8 cellular contexts compared by ENCODE assay signal in genomic region chr1:32870615-32871363, GRCh38. TPM values are rescaled to one million over a fixed set of nuclear protein-coding genes. Genes with fewer than 3 reads are reported as not detected.
A peak's percentile ranks its signal among the peaks of the same experiment; 100 is the strongest.
DNase-seq lines count a peak whose midpoint lies in the region; ATAC-seq and TF ChIP-seq lines count a peak whose summit lies in the region.

Gene FNDC5 (minus strand): TSS chr1:32870912.

- no peak within 1 kb of the TSS for H3K27ac ChIP-seq in DOHH2 (ENCODE audit: low read depth, low read length)
- peak within 1 kb of the TSS; percentile 62 for H3K27ac ChIP-seq in SJCRH30

- H3K27me3 ChIP-seq in DOHH2 (ENCODE audit: control insufficient read depth, low read length): peaks cover 26% of the 10 kb centered on the region
- H3K27me3 ChIP-seq in SJCRH30: no peaks in the 10 kb centered on the region
- no peaks in the 10 kb centered on the region for H3K27me3 ChIP-seq in neuron (ENCODE audit: insufficient read depth, low read length)

- H3K9me2 ChIP-seq in DOHH2 (replicated peaks; ENCODE audit: control insufficient read depth, low read length): no peaks in the 10 kb centered on the region

- H3K4me3 ChIP-seq in DOHH2 (ENCODE audit: low read length) (no peak within 1 kb of the TSS), SJCRH30 (peak within 1 kb of the TSS; percentile 74), fibroblast of the aortic adventitia (ENCODE audit: low read depth, low read length) (peak within 1 kb of the TSS; percentile 54), neuron (ENCODE audit: low read length) (peak within 1 kb of the TSS; percentile 40)

- peaks cover 3% of the 10 kb centered on the region; the same call in 1 of the 2 replicates for H3F3A ChIP-seq in DOHH2 (ENCODE audit: control insufficient read depth, insufficient read depth)

- DNase-seq in SJCRH30: peak; percentile 31 to 44
- DNase-seq in fibroblast of the aortic adventitia (ENCODE audit: low read depth): no peak
- no peak for DNase-seq in NCI-H510A treated with DMSO at 0.1 percent for 48 hours (lab: John Stamatoyannopoulos, UW)
- no peak for DNase-seq in activated CD8-positive, alpha-beta memory T cell treated with anti-CD3 and anti-CD28 coated beads, Interleukin-2, amount 50 U/mL, for 48 hours
- no peak for DNase-seq in stimulated activated CD4-positive, alpha-beta T cell treated with anti-CD3 and anti-CD28 coated beads, Interleukin-4, amount 100 ng/mL, for 4 hours

- peak within 1 kb of the TSS; percentile 30 for H2AFZ ChIP-seq in neuron (ENCODE audit: low read depth, low read length)

- H4K20me1 ChIP-seq in DOHH2 (ENCODE audit: control insufficient read depth, insufficient read depth, low read depth, low read length): peaks cover 6% of the 10 kb centered on the region; the same call in 1 of the 2 replicates

- no peaks in the 10 kb centered on the region for H3K79me2 ChIP-seq in DOHH2 (ENCODE audit: control insufficient read depth, low read length)

- H3K36me3 ChIP-seq in DOHH2 (ENCODE audit: control insufficient read depth, low read length) (no peaks in the 10 kb centered on the region), SJCRH30 (peaks cover 23% of the 10 kb centered on the region), neuron (ENCODE audit: insufficient read depth, low read length) (no peaks in the 10 kb centered on the region)

- peak within 1 kb of the TSS; percentile 30; the same call in 1 of the 2 replicates for H3K4me2 ChIP-seq in DOHH2 (ENCODE audit: low read length)

- no peak for TF ChIP-seq CTCF in DOHH2 (IDR thresholded peaks at IDR 0.05; ENCODE audit: low read depth, low read length, poor library complexity, severe bottlenecking)
- no peak for TF ChIP-seq CTCF in fibroblast of the aortic adventitia (IDR thresholded peaks at IDR 0.05; ENCODE audit: insufficient read depth, low read length)

- ATAC-seq in GM21447 (IDR thresholded peaks at IDR 0.05; ENCODE audit: unreplicated experiment): no peak

- H3K9me3 ChIP-seq in DOHH2 (ENCODE audit: control insufficient read depth, insufficient read depth, low read length) (no peaks in the 10 kb centered on the region), SJCRH30 (replicated peaks) (no peaks in the 10 kb centered on the region), neuron (ENCODE audit: low read length) (no peaks in the 10 kb centered on the region)

- H3K4me1 ChIP-seq in DOHH2 (ENCODE audit: control insufficient read depth, low read length) (peaks cover 22% of the 10 kb centered on the region), SJCRH30 (peaks cover 13% of the 10 kb centered on the region; the same call in 1 of the 2 replicates), neuron (ENCODE audit: insufficient read depth, low read length) (peaks cover 21% of the 10 kb centered on the region)

RNA-seq across cellular contexts. Expression of gene FNDC5, which starts in this region (rescaled TPM):
- total RNA-seq in SJCRH30 (2014; rRNA removed; shearing (Covaris generic)): 66.2 and 72.2 TPM in 2 replicates
- 0.41 and 0.99 TPM in 2 replicates for total RNA-seq in fibroblast of the aortic adventitia (ENCODE audit: low replicate concordance)

Comparison
In these comparisons a context has a peak if more than half of its experiments do, and no peak if none do; other contexts are left out.
1. RNA of gene FNDC5 (total RNA-seq): 66.2 to 72.2 TPM in SJCRH30; 0.41 to 0.99 TPM in fibroblast of the aortic adventitia; every median in the first group is over 10 times any median in the second.
2. DNase-seq: peak in SJCRH30 (2 of 2); none in fibroblast of the aortic adventitia (single experiment), NCI-H510A treated with DMSO at 0.1 percent for 48 hours (single experiment), activated CD8-positive, alpha-beta memory T cell treated with anti-CD3 and anti-CD28 coated beads, Interleukin-2, amount 50 U/mL, for 48 hours (single experiment) and stimulated activated CD4-positive, alpha-beta T cell treated with anti-CD3 and anti-CD28 coated beads, Interleukin-4, amount 100 ng/mL, for 4 hours (0 of 2).